1 cellular context compared by ENCODE assay signal in genomic region chr2:110121592-110121991, GRCh38.
TF ChIP-seq lines count a peak whose summit lies in the region.

No MANE protein-coding gene starts in this region.

TF ChIP-seq in WTC11, 78 proteins besides CTCF, POLR2A, EP300 and RAD21 (continued from another document):
- TF ChIP-seq E2F1 (CRISPR knock-in tag; IDR thresholded peaks at IDR 0.05) = no peak
